10 cellular contexts compared by ENCODE assay signal in genomic region chrX:71870337-71871098, GRCh38. TPM values are rescaled to one million over a fixed set of nuclear protein-coding genes. Genes with fewer than 3 reads are reported as not detected.
DNase-seq lines count a peak whose midpoint lies in the region; ATAC-seq and TF ChIP-seq lines count a peak whose summit lies in the region.
"Had no signal": no experiment of that assay in that cellular context is flagged by ENCODE, and none has a peak within 500 bp of the region (broad histone marks: within the 10 kb centered on the region; RNA-seq: fewer than 3 reads in every experiment).

No MANE protein-coding gene starts in this region.

- no peak for DNase-seq in AG04450 (ENCODE audit: low read depth, low spot score)
- peak; percentile 7 for DNase-seq in GM20000 (ENCODE audit: low spot score)
- DNase-seq in RPMI7951 (ENCODE audit: low read depth), result peak; percentile 24
- peak; percentile 15 for DNase-seq in glomerular visceral epithelial cell (ENCODE audit: extremely low spot score)
- no peak for DNase-seq in Right ventricle myocardium superior
- no peak for DNase-seq in NCI-H128 (lab: John Stamatoyannopoulos, UW; ENCODE audit: unreplicated experiment)
- DNase-seq: glutamatergic neuron, spleen had no signal

- no peak overlapping the region for H3K4me3 ChIP-seq in AG04450 (ENCODE audit: low read depth, low read length)
- H3K4me3 ChIP-seq: spleen had no signal

- ATAC-seq in GM19397 (IDR thresholded peaks at IDR 0.05; ENCODE audit: unreplicated experiment) (no peak), Right ventricle myocardium superior (ENCODE audit: poor library complexity) (no peak), GM21528 (IDR thresholded peaks at IDR 0.05; ENCODE audit: low FRiP score, unreplicated experiment) (no peak)

- no peak overlapping the region for H3K27ac ChIP-seq in AG04450 (ENCODE audit: low read depth, low read length)
- H3K27ac ChIP-seq: spleen had no signal

- intact Hi-C loops in Right ventricle myocardium superior (cut with DNase I), result no loop called here

- POLR2A ChIA-PET in AG04450 (lab: Yijun Ruan, JAX), result no interaction called here

- H3K27me3 ChIP-seq in AG04450 (ENCODE audit: control insufficient read depth, insufficient read depth, low read length), result no peaks in the 10 kb centered on the region

- CTCF ChIA-PET in AG04450 (lab: Charles Lee), result no interaction called here

- H3K9me3 ChIP-seq in AG04450 (ENCODE audit: control insufficient read depth, insufficient read depth, low read length), result peaks cover 6% of the 10 kb centered on the region; the same call in 1 of the 2 replicates
- H3K9me3 ChIP-seq: spleen had no signal

- TF ChIP-seq CTCF in AG04450 (IDR thresholded peaks at IDR 0.05; ENCODE audit: low read depth, low read length) (peak; percentile 19), GM20000 (IDR thresholded peaks at IDR 0.05; ENCODE audit: extremely low read depth, missing control alignments) (no peak)

RNA-seq across cellular contexts. Expression of gene NHSL2, which starts 40.1 kb away (rescaled TPM):
- 3.0 and 3.1 TPM in 2 replicates for polyA plus RNA-seq in AG04450 (2011; rRNA removed)
- 8.1 and 15.8 TPM in 2 replicates for polyA minus RNA-seq in AG04450 (2011; rRNA and poly(A)+ RNA removed)
- total RNA-seq in RPMI7951 (2014; rRNA removed; shearing (Covaris generic)), result 0.36 and 0.59 TPM in 2 replicates
- total RNA-seq in Right ventricle myocardium superior, result 4.7 TPM

Comparison
In these comparisons a context has a peak if more than half of its experiments do, and no peak if none do; other contexts are left out.
1. DNase-seq: peak in GM20000 (single experiment), RPMI7951 (single experiment) and glomerular visceral epithelial cell (single experiment); none in AG04450 (single experiment), Right ventricle myocardium superior (single experiment) and NCI-H128 (single experiment).